1 cellular context compared by ENCODE assay signal in the genomic region with DNA sequence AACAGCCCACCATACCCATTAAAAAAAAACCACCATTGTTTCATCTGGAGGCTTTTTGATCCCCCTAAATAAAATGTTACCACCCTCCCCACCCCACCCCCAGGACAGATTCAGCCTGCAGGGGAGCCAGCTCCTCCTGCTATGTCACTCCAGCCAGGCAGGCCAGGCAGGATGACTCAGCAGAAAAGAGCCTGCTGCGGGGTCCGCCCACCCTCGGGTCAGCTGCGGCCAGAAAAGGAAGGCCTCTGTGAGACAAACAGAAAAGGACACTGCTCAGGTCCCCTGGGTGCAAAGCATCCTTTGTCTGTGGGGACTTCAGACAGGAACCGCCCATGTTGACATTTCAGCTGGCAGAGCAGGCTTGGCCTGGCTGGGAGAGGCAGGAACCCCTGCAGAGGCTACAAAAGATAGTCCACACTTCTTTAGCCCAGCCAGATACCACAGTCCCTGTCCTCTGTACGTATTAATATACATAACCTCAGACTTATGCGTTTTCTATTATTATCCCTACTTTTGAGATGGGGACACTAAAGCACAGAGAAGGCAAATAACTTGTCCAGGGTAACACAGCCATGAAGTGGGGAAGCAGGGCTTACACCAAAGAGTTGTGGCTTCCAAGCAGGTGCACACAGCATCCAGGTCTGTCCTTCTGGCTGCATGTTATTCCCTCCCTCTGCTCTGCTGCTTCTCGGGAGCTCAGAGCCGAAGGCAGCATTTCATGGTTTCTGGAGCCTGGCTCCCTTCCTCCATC.
A peak's percentile ranks its signal among the peaks of the same experiment; 100 is the strongest.
TF ChIP-seq lines count a peak whose summit lies in the region.

No MANE protein-coding gene starts in this region.

TF ChIP-seq in K562, 482 proteins besides CTCF, POLR2A, EP300 and RAD21 (continued from another document):
- TF ChIP-seq NR4A1 (CRISPR knock-in tag; IDR thresholded peaks at IDR 0.05) (no peak), NR4A1 (tag; IDR thresholded peaks at IDR 0.05) (no peak), TCFL5 (CRISPR knock-in tag; conservative IDR thresholded peaks at IDR 0.05) (no peak), KLF16 (IDR thresholded peaks at IDR 0.05) (no peak), CBX8 (IDR thresholded peaks at IDR 0.05; ENCODE audit: borderline replicate concordance, extremely low read depth, low read depth, low read length, poor library complexity, severe bottlenecking) (no peak), YBX1 (IDR thresholded peaks at IDR 0.05) (no peak), CBFB (CRISPR knock-in tag; IDR thresholded peaks at IDR 0.05) (no peak), CEBPG (CRISPR knock-in tag; IDR thresholded peaks at IDR 0.05) (no peak), CEBPG (tag; conservative IDR thresholded peaks at IDR 0.05 in 1 of 2, IDR thresholded peaks at IDR 0.05 in 1 of 2) (no peak), SNIP1 (IDR thresholded peaks at IDR 0.05; ENCODE audit: low read depth) (no peak), ZNF143 (CRISPR knock-in tag; IDR thresholded peaks at IDR 0.05) (no peak), POLR2AphosphoS5 (IDR thresholded peaks at IDR 0.05; ENCODE audit: control insufficient read depth, insufficient read depth, low read depth, low read length) (peak; percentile 19; the same call in 1 of the 2 replicates), SLC30A9 (CRISPR knock-in tag; IDR thresholded peaks at IDR 0.05) (no peak), NCOR1 (IDR thresholded peaks at IDR 0.05) (no peak), PCBP2 (IDR thresholded peaks at IDR 0.05; ENCODE audit: low read depth, low read length, poor library complexity, severe bottlenecking) (no peak), MYNN (IDR thresholded peaks at IDR 0.05) (0 out of 2 replicates have a peak, but pooled peaks have one; percentile 28), MYNN (CRISPR knock-in tag; IDR thresholded peaks at IDR 0.05) (no peak), MCM2 (IDR thresholded peaks at IDR 0.05; ENCODE audit: low read depth) (no peak), POU5F1 (IDR thresholded peaks at IDR 0.05; ENCODE audit: borderline replicate concordance, low read depth, low read length, partially characterized antibody) (no peak), HIVEP1 (CRISPR knock-in tag; IDR thresholded peaks at IDR 0.05) (no peak), KLF10 (CRISPR knock-in tag; IDR thresholded peaks at IDR 0.05) (no peak), HMBOX1 (IDR thresholded peaks at IDR 0.05) (no peak), NR2C1 (IDR thresholded peaks at IDR 0.05) (no peak), NR2C1 (tag; IDR thresholded peaks at IDR 0.05) (no peak), ZNF436 (CRISPR knock-in tag; IDR thresholded peaks at IDR 0.05) (no peak), KHSRP (IDR thresholded peaks at IDR 0.05) (no peak), TCF7L2 (IDR thresholded peaks at IDR 0.05; ENCODE audit: low read depth, low read length) (no peak), FOXP1 (CRISPR knock-in tag; IDR thresholded peaks at IDR 0.05) (no peak), SRF (CRISPR knock-in tag; IDR thresholded peaks at IDR 0.05) (peak in 1 of 2 experiments; percentile 67; a peak in 1 of 4 replicates), BRD9 (IDR thresholded peaks at IDR 0.05; ENCODE audit: low read depth, partially characterized antibody) (no peak), ZFP30 (CRISPR knock-in tag; IDR thresholded peaks at IDR 0.05; ENCODE audit: borderline replicate concordance) (no peak), ZBTB43 (CRISPR knock-in tag; IDR thresholded peaks at IDR 0.05) (no peak), LEF1 (IDR thresholded peaks at IDR 0.05) (peak; percentile 54; the same call in 1 of the 2 replicates), HNRNPLL (IDR thresholded peaks at IDR 0.05; ENCODE audit: low read depth, low read length, poor library complexity, severe bottlenecking) (no peak), RBM34 (IDR thresholded peaks at IDR 0.05; ENCODE audit: borderline replicate concordance, insufficient read depth, low read length) (no peak), ZNF384 (IDR thresholded peaks at IDR 0.05; ENCODE audit: low read depth, low read length) (0 out of 2 replicates have a peak, but pooled peaks have one; percentile 9), NFATC3 (IDR thresholded peaks at IDR 0.05) (no peak), BCOR (IDR thresholded peaks at IDR 0.05) (0 out of 2 replicates have a peak, but pooled peaks have one; percentile 22), SIRT6 (IDR thresholded peaks at IDR 0.05; ENCODE audit: low read depth, low read length) (no peak), MAFK (IDR thresholded peaks at IDR 0.05; ENCODE audit: low read length) (peak; percentile 98), TSC22D4 (tag; IDR thresholded peaks at IDR 0.05) (no peak), MAFF (IDR thresholded peaks at IDR 0.05; ENCODE audit: low read length) (peak; percentile 98), SAP30 (IDR thresholded peaks at IDR 0.05; ENCODE audit: borderline replicate concordance, insufficient read depth, low read depth, low read length, poor library complexity, severe bottlenecking) (no peak), ZNF282 (CRISPR knock-in tag; IDR thresholded peaks at IDR 0.05) (no peak), CREB3 (tag; conservative IDR thresholded peaks at IDR 0.05; ENCODE audit: low read depth) (no peak), CAMTA2 (CRISPR knock-in tag; conservative IDR thresholded peaks at IDR 0.05) (no peak), ZNF232 (CRISPR knock-in tag; IDR thresholded peaks at IDR 0.05) (no peak), NFIC (IDR thresholded peaks at IDR 0.05) (peak; percentile 57; the same call in 1 of the 2 replicates), PTTG1 (tag; IDR thresholded peaks at IDR 0.05; ENCODE audit: low read depth) (no peak), ZNF445 (CRISPR knock-in tag; IDR thresholded peaks at IDR 0.05; ENCODE audit: low read depth) (no peak), ZNF354B (CRISPR knock-in tag; IDR thresholded peaks at IDR 0.05) (no peak), OTX1 (CRISPR knock-in tag; IDR thresholded peaks at IDR 0.05) (no peak), CBFA2T2 (conservative IDR thresholded peaks at IDR 0.05) (0 out of 2 replicates have a peak, but pooled peaks have one; percentile 24), ZNF133 (CRISPR knock-in tag; IDR thresholded peaks at IDR 0.05) (no peak), MYC (IDR thresholded peaks at IDR 0.05; ENCODE audit: low read depth, low read length) (peak; percentile 35; the same call in 1 of the 2 replicates), MYC (CRISPR knock-in tag; IDR thresholded peaks at IDR 0.05; ENCODE audit: borderline replicate concordance, low read depth) (no peak)
- TF ChIP-seq, protein P1, sequence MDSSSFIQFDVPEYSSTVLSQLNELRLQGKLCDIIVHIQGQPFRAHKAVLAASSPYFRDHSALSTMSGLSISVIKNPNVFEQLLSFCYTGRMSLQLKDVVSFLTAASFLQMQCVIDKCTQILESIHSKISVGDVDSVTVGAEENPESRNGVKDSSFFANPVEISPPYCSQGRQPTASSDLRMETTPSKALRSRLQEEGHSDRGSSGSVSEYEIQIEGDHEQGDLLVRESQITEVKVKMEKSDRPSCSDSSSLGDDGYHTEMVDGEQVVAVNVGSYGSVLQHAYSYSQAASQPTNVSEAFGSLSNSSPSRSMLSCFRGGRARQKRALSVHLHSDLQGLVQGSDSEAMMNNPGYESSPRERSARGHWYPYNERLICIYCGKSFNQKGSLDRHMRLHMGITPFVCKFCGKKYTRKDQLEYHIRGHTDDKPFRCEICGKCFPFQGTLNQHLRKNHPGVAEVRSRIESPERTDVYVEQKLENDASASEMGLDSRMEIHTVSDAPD (CRISPR knock-in tag; IDR thresholded peaks at IDR 0.05): no peak
- TF ChIP-seq, protein P2, sequence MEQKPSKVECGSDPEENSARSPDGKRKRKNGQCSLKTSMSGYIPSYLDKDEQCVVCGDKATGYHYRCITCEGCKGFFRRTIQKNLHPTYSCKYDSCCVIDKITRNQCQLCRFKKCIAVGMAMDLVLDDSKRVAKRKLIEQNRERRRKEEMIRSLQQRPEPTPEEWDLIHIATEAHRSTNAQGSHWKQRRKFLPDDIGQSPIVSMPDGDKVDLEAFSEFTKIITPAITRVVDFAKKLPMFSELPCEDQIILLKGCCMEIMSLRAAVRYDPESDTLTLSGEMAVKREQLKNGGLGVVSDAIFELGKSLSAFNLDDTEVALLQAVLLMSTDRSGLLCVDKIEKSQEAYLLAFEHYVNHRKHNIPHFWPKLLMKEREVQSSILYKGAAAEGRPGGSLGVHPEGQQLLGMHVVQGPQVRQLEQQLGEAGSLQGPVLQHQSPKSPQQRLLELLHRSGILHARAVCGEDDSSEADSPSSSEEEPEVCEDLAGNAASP (IDR thresholded peaks at IDR 0.05): peak; percentile 72
- TF ChIP-seq, protein P3, sequence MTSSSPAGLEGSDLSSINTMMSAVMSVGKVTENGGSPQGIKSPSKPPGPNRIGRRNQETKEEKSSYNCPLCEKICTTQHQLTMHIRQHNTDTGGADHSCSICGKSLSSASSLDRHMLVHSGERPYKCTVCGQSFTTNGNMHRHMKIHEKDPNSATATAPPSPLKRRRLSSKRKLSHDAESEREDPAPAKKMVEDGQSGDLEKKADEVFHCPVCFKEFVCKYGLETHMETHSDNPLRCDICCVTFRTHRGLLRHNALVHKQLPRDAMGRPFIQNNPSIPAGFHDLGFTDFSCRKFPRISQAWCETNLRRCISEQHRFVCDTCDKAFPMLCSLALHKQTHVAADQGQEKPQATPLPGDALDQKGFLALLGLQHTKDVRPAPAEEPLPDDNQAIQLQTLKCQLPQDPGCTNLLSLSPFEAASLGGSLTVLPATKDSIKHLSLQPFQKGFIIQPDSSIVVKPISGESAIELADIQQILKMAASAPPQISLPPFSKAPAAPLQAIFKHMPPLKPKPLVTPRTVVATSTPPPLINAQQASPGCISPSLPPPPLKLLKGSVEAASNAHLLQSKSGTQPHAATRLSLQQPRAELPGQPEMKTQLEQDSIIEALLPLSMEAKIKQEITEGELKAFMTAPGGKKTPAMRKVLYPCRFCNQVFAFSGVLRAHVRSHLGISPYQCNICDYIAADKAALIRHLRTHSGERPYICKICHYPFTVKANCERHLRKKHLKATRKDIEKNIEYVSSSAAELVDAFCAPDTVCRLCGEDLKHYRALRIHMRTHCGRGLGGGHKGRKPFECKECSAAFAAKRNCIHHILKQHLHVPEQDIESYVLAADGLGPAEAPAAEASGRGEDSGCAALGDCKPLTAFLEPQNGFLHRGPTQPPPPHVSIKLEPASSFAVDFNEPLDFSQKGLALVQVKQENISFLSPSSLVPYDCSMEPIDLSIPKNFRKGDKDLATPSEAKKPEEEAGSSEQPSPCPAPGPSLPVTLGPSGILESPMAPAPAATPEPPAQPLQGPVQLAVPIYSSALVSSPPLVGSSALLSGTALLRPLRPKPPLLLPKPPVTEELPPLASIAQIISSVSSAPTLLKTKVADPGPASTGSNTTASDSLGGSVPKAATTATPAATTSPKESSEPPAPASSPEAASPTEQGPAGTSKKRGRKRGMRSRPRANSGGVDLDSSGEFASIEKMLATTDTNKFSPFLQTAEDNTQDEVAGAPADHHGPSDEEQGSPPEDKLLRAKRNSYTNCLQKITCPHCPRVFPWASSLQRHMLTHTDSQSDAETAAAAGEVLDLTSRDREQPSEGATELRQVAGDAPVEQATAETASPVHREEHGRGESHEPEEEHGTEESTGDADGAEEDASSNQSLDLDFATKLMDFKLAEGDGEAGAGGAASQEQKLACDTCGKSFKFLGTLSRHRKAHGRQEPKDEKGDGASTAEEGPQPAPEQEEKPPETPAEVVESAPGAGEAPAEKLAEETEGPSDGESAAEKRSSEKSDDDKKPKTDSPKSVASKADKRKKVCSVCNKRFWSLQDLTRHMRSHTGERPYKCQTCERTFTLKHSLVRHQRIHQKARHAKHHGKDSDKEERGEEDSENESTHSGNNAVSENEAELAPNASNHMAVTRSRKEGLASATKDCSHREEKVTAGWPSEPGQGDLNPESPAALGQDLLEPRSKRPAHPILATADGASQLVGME (CRISPR knock-in tag; IDR thresholded peaks at IDR 0.05): no peak
- TF ChIP-seq, protein P4, sequence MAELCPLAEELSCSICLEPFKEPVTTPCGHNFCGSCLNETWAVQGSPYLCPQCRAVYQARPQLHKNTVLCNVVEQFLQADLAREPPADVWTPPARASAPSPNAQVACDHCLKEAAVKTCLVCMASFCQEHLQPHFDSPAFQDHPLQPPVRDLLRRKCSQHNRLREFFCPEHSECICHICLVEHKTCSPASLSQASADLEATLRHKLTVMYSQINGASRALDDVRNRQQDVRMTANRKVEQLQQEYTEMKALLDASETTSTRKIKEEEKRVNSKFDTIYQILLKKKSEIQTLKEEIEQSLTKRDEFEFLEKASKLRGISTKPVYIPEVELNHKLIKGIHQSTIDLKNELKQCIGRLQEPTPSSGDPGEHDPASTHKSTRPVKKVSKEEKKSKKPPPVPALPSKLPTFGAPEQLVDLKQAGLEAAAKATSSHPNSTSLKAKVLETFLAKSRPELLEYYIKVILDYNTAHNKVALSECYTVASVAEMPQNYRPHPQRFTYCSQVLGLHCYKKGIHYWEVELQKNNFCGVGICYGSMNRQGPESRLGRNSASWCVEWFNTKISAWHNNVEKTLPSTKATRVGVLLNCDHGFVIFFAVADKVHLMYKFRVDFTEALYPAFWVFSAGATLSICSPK (IDR thresholded peaks at IDR 0.05; ENCODE audit: borderline replicate concordance): no peak
